ENCODE assay signal across 25 cellular contexts in the genomic region with DNA sequence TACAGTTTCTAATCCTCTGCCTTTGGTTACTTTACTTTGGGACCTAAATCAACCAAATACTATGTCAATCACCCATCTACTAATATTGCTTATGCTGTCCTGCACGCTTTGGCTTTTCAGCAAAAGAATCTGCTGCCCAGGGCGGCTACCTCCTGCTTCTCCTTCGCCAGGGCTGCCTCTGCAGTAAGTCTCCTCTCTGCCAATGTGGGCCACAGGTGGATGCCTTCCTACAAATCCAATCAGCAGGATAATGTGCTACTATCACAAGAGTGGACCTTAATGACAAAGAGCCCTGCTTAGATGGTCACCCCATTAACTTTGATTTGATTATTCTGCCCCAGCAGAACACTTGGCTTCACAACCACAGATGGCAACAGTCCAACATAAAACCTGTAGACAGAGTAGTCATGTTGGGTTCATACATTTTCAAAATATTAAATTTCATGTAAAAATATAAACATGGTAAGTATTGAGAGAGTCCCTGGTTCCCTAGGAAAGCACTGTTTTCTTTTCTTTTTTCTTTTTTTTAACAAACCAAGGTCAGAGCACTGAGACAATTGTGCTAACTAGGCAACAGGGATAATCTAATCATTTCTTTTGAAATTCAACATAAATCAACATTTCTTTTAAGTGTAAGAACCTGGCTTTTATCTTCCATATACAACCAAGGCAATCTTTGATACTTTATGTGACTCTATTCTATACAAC.
DNase-seq lines count a peak whose midpoint lies in the region; ATAC-seq, FAIRE-seq and TF ChIP-seq lines count a peak whose summit lies in the region.
"Had no signal": no experiment of that assay in that cellular context is flagged by ENCODE, and none has a peak within 500 bp of the region (broad histone marks: within the 10 kb centered on the region; RNA-seq: fewer than 3 reads in every experiment).

No MANE protein-coding gene starts in this region.

- H4K8ac ChIP-seq in H1 (ENCODE audit: extremely low read depth, insufficient read depth, low read length) = no peak overlapping the region

- no peak for TF ChIP-seq CTCF in H1 (IDR thresholded peaks at IDR 0.05; ENCODE audit: control extremely low read depth in 1 of 3, insufficient read depth in 1 of 3, low read depth in 1 of 3, low read length in 3 of 3)
- no peak for TF ChIP-seq CTCF in sigmoid colon (IDR thresholded peaks at IDR 0.05)

- no peak for ATAC-seq in HG02763 (IDR thresholded peaks at IDR 0.05; ENCODE audit: unreplicated experiment)
- ATAC-seq: activated CD8-positive, alpha-beta memory T cell treated with anti-CD3 and anti-CD28 coated beads, Interleukin-2, amount 10 ng/mL, durations not matched to agents 7 days and 5 days had no signal

- no peak overlapping the region for H3K14ac ChIP-seq in H1 (ENCODE audit: insufficient read length)

- H3K27me3 ChIP-seq in H1 (replicated peaks in 1 of 4; ENCODE audit: control insufficient read depth in 3 of 4, extremely low read depth in 1 of 4, insufficient read depth in 3 of 4, low read length in 3 of 4) (no peaks in the 10 kb centered on the region), sigmoid colon (no peaks in the 10 kb centered on the region)
- H3K27me3 ChIP-seq: BLaER1 treated with 17β-estradiol and CSF1 and Interleukin-3, amounts not matched to agents 10 nM and 100 nM; SJSA1; thyroid gland had no signal

- H3K36me3 ChIP-seq in H1 (ENCODE audit: control insufficient read depth in 2 of 4, insufficient read depth in 4 of 4, low read length in 3 of 4) (no peaks in the 10 kb centered on the region), sigmoid colon (no peaks in the 10 kb centered on the region)
- H3K36me3 ChIP-seq: BLaER1 treated with 17β-estradiol and CSF1 and Interleukin-3, amounts not matched to agents 10 nM and 100 nM; SJSA1; thyroid gland had no signal

- no peak overlapping the region for H3K9ac ChIP-seq in H1 (replicated peaks in 1 of 4; ENCODE audit: extremely low read depth in 1 of 4, low read depth in 3 of 4, low read length in 3 of 4)
- H3K9ac ChIP-seq: BLaER1 treated with 17β-estradiol and CSF1 and Interleukin-3, amounts not matched to agents 10 nM and 100 nM had no signal

- peak overlapping the region; percentile 59; the same call in 1 of the 2 replicates for H2AFZ ChIP-seq in H1 (ENCODE audit: low read length)

- POLR2A ChIA-PET in H1 (lab: Charles Lee; ENCODE audit: partially characterized antibody) = no interaction called here

- H2BK5ac ChIP-seq in H1 (ENCODE audit: low read depth, low read length) = no peak overlapping the region

- H2BK20ac ChIP-seq in H1 (ENCODE audit: low read length) = no peak overlapping the region

- H3K27ac ChIP-seq in H1 (ENCODE audit: low read depth, low read length) (no peak overlapping the region), sigmoid colon (peak overlapping the region; percentile 50 to 62 (median 57))
- H3K27ac ChIP-seq: BLaER1 treated with 17β-estradiol and CSF1 and Interleukin-3, amounts not matched to agents 10 nM and 100 nM; psoas muscle; SJSA1; thyroid gland had no signal

- peak; percentile 46 for DNase-seq in NCI-H146 (lab: John Stamatoyannopoulos, UW)
- DNase-seq in NCI-H146 treated with DMSO at 0.1 percent for 48 hours (lab: John Stamatoyannopoulos, UW; ENCODE audit: unreplicated experiment) = no peak
- DNase-seq in NCI-H446 (lab: John Stamatoyannopoulos, UW) = peak; percentile 69 to 77
- no peak for DNase-seq in H1 (ENCODE audit: low read depth in 1 of 2, low spot score in 2 of 2)
- DNase-seq in sigmoid colon = no peak
- no peak for DNase-seq in H4 (ENCODE audit: low spot score)
- no peak for DNase-seq in SIG-M5 treated with dmso at 0.1 percent for 504 hours (lab: John Stamatoyannopoulos, UW; ENCODE audit: unreplicated experiment)
- DNase-seq: activated CD4-positive, alpha-beta T cell treated with anti-CD3 and anti-CD28 coated beads for 1 hour; activated CD8-positive, alpha-beta memory T cell treated with anti-CD3 and anti-CD28 coated beads, Interleukin-2, amount 10 ng/mL, durations not matched to agents 7 days and 5 days; central memory CD4-positive, alpha-beta T cell; DMS153; endodermal cell; HFFc6; mesendoderm; NCI-H1436 treated with DMSO at 0.1 percent for 48 hours; NCI-H526; OCI-M1; psoas muscle; stimulated activated CD4-positive, alpha-beta T cell treated with anti-CD3 and anti-CD28 coated beads, Interleukin-12 subunit alpha, Interleukin-12 subunit beta, amount 100 ng/mL, for 4 hours; T-helper 9 cell; thyroid gland had no signal

- no peaks in the 10 kb centered on the region for H4K20me1 ChIP-seq in H1 (replicated peaks in 1 of 2; ENCODE audit: control insufficient read depth in 1 of 2, insufficient read depth in 2 of 2, low read length in 2 of 2)
- H4K20me1 ChIP-seq: BLaER1 treated with 17β-estradiol and CSF1 and Interleukin-3, amounts not matched to agents 10 nM and 100 nM had no signal

- H3K56ac ChIP-seq in H1 (replicated peaks; ENCODE audit: insufficient read length, low read depth, low read length) = no peak overlapping the region

- H2BK12ac ChIP-seq in H1 (ENCODE audit: low read depth, low read length) = no peak overlapping the region

- CTCF ChIA-PET in H1 (lab: Charles Lee; ENCODE audit: partially characterized antibody) = no interaction called here

- H3K18ac ChIP-seq in H1 (ENCODE audit: extremely low read depth, low read length) = no peak overlapping the region

- no peak overlapping the region for H4K5ac ChIP-seq in H1 (ENCODE audit: insufficient read length, low read depth, low read length)

- H2BK120ac ChIP-seq in H1 (replicated peaks; ENCODE audit: low read depth, low read length) = no peak overlapping the region

- TF ChIP-seq EP300 in H1 (IDR thresholded peaks at IDR 0.05; ENCODE audit: borderline replicate concordance in 1 of 2, low read depth in 2 of 2, low read length in 2 of 2) (no peak), sigmoid colon (IDR thresholded peaks at IDR 0.05) (no peak)

- H2BK15ac ChIP-seq in H1 (ENCODE audit: low read length) = no peak overlapping the region

- no peak overlapping the region for H3K23ac ChIP-seq in H1 (ENCODE audit: insufficient read length)

- intact Hi-C loops in sigmoid colon (cut with DNase I) = no loop called here

- TF ChIP-seq POLR2A in H1 (IDR thresholded peaks at IDR 0.05; ENCODE audit: control extremely low read depth in 1 of 2, low read depth in 2 of 2, low read length in 2 of 2) (no peak), sigmoid colon (IDR thresholded peaks at IDR 0.05) (no peak)

- H2AK5ac ChIP-seq in H1 (ENCODE audit: low read depth, low read length) = no peak overlapping the region

- H4K91ac ChIP-seq in H1 (replicated peaks; ENCODE audit: insufficient read length, low read length) = no peak overlapping the region

- TF ChIP-seq RAD21 in H1 (IDR thresholded peaks at IDR 0.05 in 1 of 2, conservative IDR thresholded peaks at IDR 0.05 in 1 of 2; ENCODE audit: low read depth in 2 of 2, low read length in 2 of 2) = no peak

- H3K79me1 ChIP-seq in H1 (ENCODE audit: low read depth, low read length) = no peaks in the 10 kb centered on the region

- 93% methylated on average over 3 of the region's 3 CpGs; no CpG with 5 or more reads in 1 of the 2 experiments for WGBS in H1 (ENCODE audit: extremely low coverage in 1 of 2, insufficient coverage in 1 of 2, insufficient read length in 1 of 2, insufficient replicate concordance in 2 of 2, low coverage in 1 of 2, low lambda C conversion rate in 2 of 2, missing lambda C conversion rate in 1 of 2), 2 experiments
- 97% methylated on average over 3 of the region's 3 CpGs for WGBS in sigmoid colon, 2 donors

- no peak overlapping the region for H3K4me2 ChIP-seq in H1 (ENCODE audit: insufficient read depth in 1 of 2, low read depth in 2 of 2, low read length in 2 of 2)
- H3K4me2 ChIP-seq: BLaER1 treated with 17β-estradiol and CSF1 and Interleukin-3, amounts not matched to agents 10 nM and 100 nM had no signal

- FAIRE-seq in H1 (lab: Jason Lieb, UNC) = no peak
- FAIRE-seq: HTR-8/SVneo had no signal

- no peak overlapping the region for H3K4me3 ChIP-seq in H1 (ENCODE audit: extremely low read depth in 1 of 4, insufficient read depth in 2 of 4, low read depth in 3 of 4, low read length in 4 of 4)
- H3K4me3 ChIP-seq in sigmoid colon = no peak overlapping the region
- H3K4me3 ChIP-seq: BLaER1 treated with 17β-estradiol and CSF1 and Interleukin-3, amounts not matched to agents 10 nM and 100 nM; psoas muscle; SJSA1; thyroid gland had no signal

- no peaks in the 10 kb centered on the region for H3K23me2 ChIP-seq in H1 (ENCODE audit: low read depth, low read length)

- H3K4ac ChIP-seq in H1 (replicated peaks; ENCODE audit: insufficient read length, low read depth, low read length) = no peak overlapping the region

- H3K9me3 ChIP-seq in H1 (ENCODE audit: insufficient read depth in 2 of 2, low read depth in 1 of 2, low read length in 1 of 2) (no peaks in the 10 kb centered on the region), sigmoid colon (no peaks in the 10 kb centered on the region)
- H3K9me3 ChIP-seq: BLaER1 treated with 17β-estradiol and CSF1 and Interleukin-3, amounts not matched to agents 10 nM and 100 nM; psoas muscle; SJSA1; thyroid gland had no signal

- H3K4me1 ChIP-seq in H1 (replicated peaks in 1 of 4; ENCODE audit: control insufficient read depth in 3 of 4, insufficient read depth in 4 of 4, low read length in 3 of 4) (no peaks in the 10 kb centered on the region), sigmoid colon (peaks cover 0 to 35% (median 32%) of the 10 kb centered on the region in 4 donors)
- H3K4me1 ChIP-seq: BLaER1 treated with 17β-estradiol and CSF1 and Interleukin-3, amounts not matched to agents 10 nM and 100 nM; SJSA1 had no signal

- H3K79me2 ChIP-seq in H1 (ENCODE audit: control insufficient read depth in 1 of 2, insufficient read depth in 2 of 2, low read length in 2 of 2) = no peaks in the 10 kb centered on the region

TF ChIP-seq in H1, 55 proteins besides CTCF, POLR2A, EP300 and RAD21 (continues in another document):
- no peak for TF ChIP-seq TAF7 (optimal IDR thresholded peaks at IDR 0.05; ENCODE audit: borderline replicate concordance, low read depth, low read length)
- TF ChIP-seq, protein P1, sequence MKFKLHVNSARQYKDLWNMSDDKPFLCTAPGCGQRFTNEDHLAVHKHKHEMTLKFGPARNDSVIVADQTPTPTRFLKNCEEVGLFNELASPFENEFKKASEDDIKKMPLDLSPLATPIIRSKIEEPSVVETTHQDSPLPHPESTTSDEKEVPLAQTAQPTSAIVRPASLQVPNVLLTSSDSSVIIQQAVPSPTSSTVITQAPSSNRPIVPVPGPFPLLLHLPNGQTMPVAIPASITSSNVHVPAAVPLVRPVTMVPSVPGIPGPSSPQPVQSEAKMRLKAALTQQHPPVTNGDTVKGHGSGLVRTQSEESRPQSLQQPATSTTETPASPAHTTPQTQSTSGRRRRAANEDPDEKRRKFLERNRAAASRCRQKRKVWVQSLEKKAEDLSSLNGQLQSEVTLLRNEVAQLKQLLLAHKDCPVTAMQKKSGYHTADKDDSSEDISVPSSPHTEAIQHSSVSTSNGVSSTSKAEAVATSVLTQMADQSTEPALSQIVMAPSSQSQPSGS (IDR thresholded peaks at IDR 0.05; ENCODE audit: low read length) = no peak
- no peak for TF ChIP-seq TBP (IDR thresholded peaks at IDR 0.05; ENCODE audit: low read depth, low read length)
- no peak for TF ChIP-seq PHF8 (conservative IDR thresholded peaks at IDR 0.05; ENCODE audit: low read depth, low read length)
- no peak for TF ChIP-seq KDM5A (IDR thresholded peaks at IDR 0.05; ENCODE audit: low read length)
- TF ChIP-seq SIN3A (conservative IDR thresholded peaks at IDR 0.05 in 1 of 2, IDR thresholded peaks at IDR 0.05 in 1 of 2; ENCODE audit: low read depth in 1 of 2, low read length in 2 of 2) = no peak

Comparison
In these comparisons a context has a peak if more than half of its experiments do, and no peak if none do; other contexts are left out.
1. DNase-seq: peak in NCI-H146 (single experiment) and NCI-H446 (2 of 2); none in NCI-H146 treated with DMSO at 0.1 percent for 48 hours (single experiment), H1 (0 of 2), sigmoid colon (single experiment), H4 (single experiment) and SIG-M5 treated with dmso at 0.1 percent for 504 hours (single experiment).